ENCODE assay signal across 8 cellular contexts in the genomic region with DNA sequence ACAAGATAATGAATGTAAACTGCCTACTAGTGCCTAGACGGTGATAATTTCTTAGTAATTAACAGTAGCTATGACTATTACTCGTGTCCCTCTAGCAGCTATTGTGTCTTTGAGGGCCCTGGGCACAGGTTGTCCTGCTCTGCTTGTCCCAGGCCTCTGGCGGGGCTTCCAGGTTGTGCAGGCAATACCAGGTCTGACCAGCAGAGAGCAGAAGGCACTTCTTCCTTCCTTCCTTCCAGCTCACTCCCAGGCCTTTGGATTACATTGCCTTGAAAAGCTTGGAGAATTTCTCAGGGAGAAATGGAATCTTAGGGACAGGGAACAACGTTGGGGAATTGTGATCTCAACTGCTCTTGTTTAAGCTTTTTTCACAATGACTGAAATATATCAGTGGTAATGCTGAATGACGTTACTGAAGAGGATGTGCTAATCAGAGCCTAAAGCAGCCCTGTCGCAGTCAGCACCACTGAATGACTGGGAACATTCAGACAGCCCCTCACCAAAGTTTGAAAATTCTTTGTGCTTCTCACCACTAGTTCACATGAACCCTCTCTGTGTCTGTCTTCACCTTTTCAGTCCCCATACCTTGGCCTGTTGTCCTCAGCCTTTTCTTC. TPM values are rescaled to one million over a fixed set of nuclear protein-coding genes. Genes with fewer than 3 reads are reported as not detected.
A peak's percentile ranks its signal among the peaks of the same experiment; 100 is the strongest.
DNase-seq lines count a peak whose midpoint lies in the region; ATAC-seq and TF ChIP-seq lines count a peak whose summit lies in the region.

No MANE protein-coding gene starts in this region.

- no peaks in the 10 kb centered on the region for H3K36me3 ChIP-seq in Peyer's patch

- H3K9me3 ChIP-seq in Peyer's patch, result no peaks in the 10 kb centered on the region

- H3K27ac Mint-ChIP-seq in activated naive CD4-positive, alpha-beta T cell treated with anti-CD3 and anti-CD28 coated beads, Interleukin-2, amount 50 U/mL, for 72 hours, result no peak overlapping the region

- H3K9me3 Mint-ChIP-seq in activated naive CD4-positive, alpha-beta T cell treated with anti-CD3 and anti-CD28 coated beads, Interleukin-2, amount 50 U/mL, for 72 hours, result no peaks in the 10 kb centered on the region

- ATAC-seq in GM19351 (IDR thresholded peaks at IDR 0.05; ENCODE audit: unreplicated experiment) (peak; percentile 90), HG03520 (IDR thresholded peaks at IDR 0.05; ENCODE audit: unreplicated experiment) (peak; percentile 66), Right ventricle myocardium superior (ENCODE audit: poor library complexity) (peak; percentile 93)
- ATAC-seq in activated naive CD4-positive, alpha-beta T cell treated with anti-CD3 and anti-CD28 coated beads, Interleukin-2, amount 50 U/mL, for 72 hours, result peak; percentile 72

- peak; percentile 26 to 98 (median 81) for TF ChIP-seq CTCF in Peyer's patch (IDR thresholded peaks at IDR 0.05)

- H3K27ac ChIP-seq in Peyer's patch, result peak overlapping the region in 1 of 4 donors; percentile 7

- no peak overlapping the region for H3K4me3 ChIP-seq in Peyer's patch

- no peaks in the 10 kb centered on the region for H3K36me3 Mint-ChIP-seq in activated naive CD4-positive, alpha-beta T cell treated with anti-CD3 and anti-CD28 coated beads, Interleukin-2, amount 50 U/mL, for 72 hours

- DNase-seq in COLO668 (lab: John Stamatoyannopoulos, UW; ENCODE audit: unreplicated experiment) (peak; percentile 53), Peyer's patch (peak in 2 of 3 donors; percentile 77 to 84), Right ventricle myocardium superior (peak; percentile 70), posterior cingulate gyrus (peak in 9 of 10 donors; percentile 33 to 92 (median 63)), ureter (ENCODE audit: low spot score) (no peak)
- DNase-seq in activated naive CD4-positive, alpha-beta T cell treated with anti-CD3 and anti-CD28 coated beads, Interleukin-2, amount 50 U/mL, for 72 hours (ENCODE audit: low spot score in 2 of 2), result peak in 1 of 2 donors; percentile 65

- TF ChIP-seq POLR2A in Peyer's patch (IDR thresholded peaks at IDR 0.05), result no peak

- H3K27me3 ChIP-seq in Peyer's patch, result no peaks in the 10 kb centered on the region

- intact Hi-C loops in Right ventricle myocardium superior (cut with DNase I), result loop anchor here (5.0 to 10.0 kb wide), 2 partner anchors 66 to 114 kb away; no protein-coding TSS in a partner anchor
- intact Hi-C loops in posterior cingulate gyrus (cut with DNase I), result loop anchor here (1.0 to 5.0 kb wide), 2 partner anchors 66 to 101 kb away; no protein-coding TSS in a partner anchor

- H3K4me1 ChIP-seq in Peyer's patch, result no peaks in the 10 kb centered on the region

RNA-seq across cellular contexts. Expression of gene CCKBR, which starts 8.4 kb away (rescaled TPM):
- total RNA-seq in Peyer's patch (not detected), Right ventricle myocardium superior (not detected), ureter (not detected)
- total RNA-seq in activated naive CD4-positive, alpha-beta T cell treated with anti-CD3 and anti-CD28 coated beads, Interleukin-2, amount 50 U/mL, for 72 hours, result not detected

RNA-seq across cellular contexts. Expression of gene CNGA4, which starts 12.3 kb away (rescaled TPM):
- total RNA-seq in Peyer's patch (1 to 10 TPM in 1 of 4 donors, under 1 TPM in 1, not detected in 2; 0.85 to 1.1 TPM), Right ventricle myocardium superior (not detected), ureter (0.26 TPM)
- under 1 TPM; 0.21 to 0.52 TPM for total RNA-seq in activated naive CD4-positive, alpha-beta T cell treated with anti-CD3 and anti-CD28 coated beads, Interleukin-2, amount 50 U/mL, for 72 hours

RNA-seq across cellular contexts. Expression of gene FHIP1B, which starts 16.8 kb away (rescaled TPM):
- total RNA-seq in Peyer's patch (100 to 1,000 TPM; 135 to 484 (median 279) TPM), Right ventricle myocardium superior (12.9 TPM), ureter (49.5 TPM)
- total RNA-seq in activated naive CD4-positive, alpha-beta T cell treated with anti-CD3 and anti-CD28 coated beads, Interleukin-2, amount 50 U/mL, for 72 hours, result 10 to 100 TPM; 16.7 to 24.4 TPM

RNA-seq across cellular contexts. Expression of gene C11orf42, which starts 45.9 kb away (rescaled TPM):
- total RNA-seq in Peyer's patch (not detected), Right ventricle myocardium superior (not detected), ureter (not detected)
- not detected for total RNA-seq in activated naive CD4-positive, alpha-beta T cell treated with anti-CD3 and anti-CD28 coated beads, Interleukin-2, amount 50 U/mL, for 72 hours

RNA-seq across cellular contexts. Expression of gene OR52W1, which starts 52.2 kb away (rescaled TPM):
- total RNA-seq in Peyer's patch, result not detected
- not detected for total RNA-seq in activated naive CD4-positive, alpha-beta T cell treated with anti-CD3 and anti-CD28 coated beads, Interleukin-2, amount 50 U/mL, for 72 hours
- total RNA-seq in Right ventricle myocardium superior, result not detected
- total RNA-seq in ureter, result not detected
